ENCODE assay signal across 18 cellular contexts in the genomic region with DNA sequence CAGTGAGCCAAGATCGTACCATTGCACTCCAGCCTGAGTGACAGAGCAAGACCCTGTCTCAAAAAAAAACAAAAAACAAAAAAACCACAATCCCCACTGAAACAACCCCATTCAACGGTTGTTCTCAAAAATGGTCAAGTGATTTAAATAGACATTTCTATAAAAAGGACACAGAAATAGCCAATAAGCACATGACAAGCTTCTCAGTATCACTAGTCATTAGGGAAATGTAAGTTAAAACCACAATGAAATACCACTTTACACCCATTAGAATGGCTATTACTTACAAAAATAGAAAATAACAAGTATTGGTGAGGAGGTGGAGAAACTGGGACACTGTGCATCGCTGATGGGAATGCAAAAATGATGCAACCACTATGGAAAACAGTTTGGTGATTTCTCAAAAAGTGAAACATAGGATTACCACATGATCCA. TPM values are rescaled to one million over a fixed set of nuclear protein-coding genes. Genes with fewer than 3 reads are reported as not detected.
DNase-seq lines count a peak whose midpoint lies in the region; ATAC-seq and TF ChIP-seq lines count a peak whose summit lies in the region.
"Had no signal": no experiment of that assay in that cellular context is flagged by ENCODE, and none has a peak within 500 bp of the region (broad histone marks: within the 10 kb centered on the region; RNA-seq: fewer than 3 reads in every experiment).

No MANE protein-coding gene starts in this region.

- no peaks in the 10 kb centered on the region for H3K27me3 ChIP-seq in GM06990 (replicated peaks; ENCODE audit: control insufficient read depth, insufficient read depth, low read length)
- no peaks in the 10 kb centered on the region for H3K27me3 ChIP-seq in SJCRH30
- H3K27me3 ChIP-seq: transverse colon had no signal

- H3K4me3 ChIP-seq in GM06990 (replicated peaks; ENCODE audit: low read depth, low read length) (no peak overlapping the region), SJCRH30 (no peak overlapping the region)
- H3K4me3 ChIP-seq: left ventricle myocardium inferior, transverse colon had no signal

- CTCF ChIA-PET in activated CD4-positive, alpha-beta T cell treated with anti-CD3 and anti-CD28 coated beads, Interleukin-2, amount 10 ng/mL, durations not matched to agents 7 days and 5 days (lab: Charles Lee): no interaction called here

- H3K27ac ChIP-seq in SJCRH30: no peak overlapping the region
- H3K27ac ChIP-seq: left ventricle myocardium inferior, transverse colon had no signal

- H3K9me3 ChIP-seq in SJCRH30 (replicated peaks): no peaks in the 10 kb centered on the region
- H3K9me3 ChIP-seq: left ventricle myocardium inferior, transverse colon had no signal

- no peak overlapping the region for H3K27ac Mint-ChIP-seq in activated CD4-positive, alpha-beta T cell treated with anti-CD3 and anti-CD28 coated beads, Interleukin-2, amount 10 ng/mL, durations not matched to agents 7 days and 5 days
- H3K27ac Mint-ChIP-seq: activated CD4-positive, alpha-beta memory T cell treated with anti-CD3 and anti-CD28 coated beads, Interleukin-2, amount 10 ng/mL, durations not matched to agents 7 days and 5 days had no signal

- no peak for TF ChIP-seq CTCF in GM06990 (IDR thresholded peaks at IDR 0.05; ENCODE audit: insufficient read depth, low read length, poor library complexity, severe bottlenecking)

- no peak overlapping the region for H3K4me3 Mint-ChIP-seq in activated CD4-positive, alpha-beta T cell treated with anti-CD3 and anti-CD28 coated beads, Interleukin-2, amount 10 ng/mL, durations not matched to agents 7 days and 5 days
- H3K4me3 Mint-ChIP-seq: activated CD4-positive, alpha-beta memory T cell treated with anti-CD3 and anti-CD28 coated beads, Interleukin-2, amount 10 ng/mL, durations not matched to agents 7 days and 5 days; brain had no signal

- H3K36me3 ChIP-seq in GM06990 (ENCODE audit: control insufficient read depth, insufficient read depth, low read length): no peaks in the 10 kb centered on the region
- H3K36me3 ChIP-seq in SJCRH30: no peaks in the 10 kb centered on the region
- H3K36me3 ChIP-seq: left ventricle myocardium inferior, transverse colon had no signal

- no peaks in the 10 kb centered on the region for H3K4me1 Mint-ChIP-seq in activated CD4-positive, alpha-beta T cell treated with anti-CD3 and anti-CD28 coated beads, Interleukin-2, amount 10 ng/mL, durations not matched to agents 7 days and 5 days
- H3K4me1 Mint-ChIP-seq: activated CD4-positive, alpha-beta memory T cell treated with anti-CD3 and anti-CD28 coated beads, Interleukin-2, amount 10 ng/mL, durations not matched to agents 7 days and 5 days; brain had no signal

- no peaks in the 10 kb centered on the region for H3K36me3 Mint-ChIP-seq in activated CD4-positive, alpha-beta T cell treated with anti-CD3 and anti-CD28 coated beads, Interleukin-2, amount 10 ng/mL, durations not matched to agents 7 days and 5 days (ENCODE audit: low read depth)
- H3K36me3 Mint-ChIP-seq: brain had no signal

- POLR2A ChIA-PET in activated CD4-positive, alpha-beta T cell treated with anti-CD3 and anti-CD28 coated beads, Interleukin-2, amount 10 ng/mL, durations not matched to agents 7 days and 5 days (lab: Charles Lee): no interaction called here

- DNase-seq in GM06990 (ENCODE audit: extremely low read depth, insufficient read length) (peak; percentile 57), NCI-H69 (lab: John Stamatoyannopoulos, UW) (no peak), SJCRH30 (no peak), NCI-H2227 (lab: John Stamatoyannopoulos, UW; ENCODE audit: unreplicated experiment) (no peak)
- no peak for DNase-seq in activated CD4-positive, alpha-beta T cell treated with anti-CD3 and anti-CD28 coated beads, Interleukin-2, amount 10 ng/mL, durations not matched to agents 7 days and 5 days
- DNase-seq: activated CD4-positive, alpha-beta memory T cell treated with anti-CD3 and anti-CD28 coated beads, Interleukin-2, amount 10 ng/mL, durations not matched to agents 7 days and 5 days; activated gamma-delta T cell; Calu3; left ventricle myocardium inferior; NCI-H1436; NCI-H524 treated with DMSO at 0.1 percent for 48 hours; T-helper 9 cell; transverse colon had no signal

- peak; percentile 70 for ATAC-seq in GM19328 (IDR thresholded peaks at IDR 0.05; ENCODE audit: unreplicated experiment)
- ATAC-seq in HG02798 (IDR thresholded peaks at IDR 0.05; ENCODE audit: poor library complexity, unreplicated experiment): peak; percentile 72
- ATAC-seq in HG03565 (IDR thresholded peaks at IDR 0.05; ENCODE audit: unreplicated experiment): peak; percentile 77
- ATAC-seq: Right ventricle myocardium inferior had no signal

- peaks cover 14% of the 10 kb centered on the region for H3K4me1 ChIP-seq in SJCRH30
- H3K4me1 ChIP-seq: transverse colon had no signal

- no peaks in the 10 kb centered on the region for H3K9me3 Mint-ChIP-seq in activated CD4-positive, alpha-beta T cell treated with anti-CD3 and anti-CD28 coated beads, Interleukin-2, amount 10 ng/mL, durations not matched to agents 7 days and 5 days
- H3K9me3 Mint-ChIP-seq: activated CD4-positive, alpha-beta memory T cell treated with anti-CD3 and anti-CD28 coated beads, Interleukin-2, amount 10 ng/mL, durations not matched to agents 7 days and 5 days had no signal

- peaks cover 3% of the 10 kb centered on the region for H3K27me3 Mint-ChIP-seq in activated CD4-positive, alpha-beta T cell treated with anti-CD3 and anti-CD28 coated beads, Interleukin-2, amount 10 ng/mL, durations not matched to agents 7 days and 5 days
- H3K27me3 Mint-ChIP-seq: activated CD4-positive, alpha-beta memory T cell treated with anti-CD3 and anti-CD28 coated beads, Interleukin-2, amount 10 ng/mL, durations not matched to agents 7 days and 5 days had no signal

RNA-seq across cellular contexts. Expression of gene MYLK3, which starts 26.6 kb away (rescaled TPM):
- under 1 TPM; 0.02 to 0.50 TPM for total RNA-seq in activated CD4-positive, alpha-beta T cell treated with anti-CD3 and anti-CD28 coated beads, Interleukin-2, amount 10 ng/mL, durations not matched to agents 7 days and 5 days
- 0.25 and 0.26 TPM in 2 replicates for total RNA-seq in SJCRH30 (2014; rRNA removed; shearing (Covaris generic))
- total RNA-seq: transverse colon had no signal

RNA-seq across cellular contexts. Expression of gene C16orf87, which starts 56.2 kb away (rescaled TPM):
- total RNA-seq in activated CD4-positive, alpha-beta T cell treated with anti-CD3 and anti-CD28 coated beads, Interleukin-2, amount 10 ng/mL, durations not matched to agents 7 days and 5 days: 10 to 100 TPM; 10.3 to 11.2 TPM
- 24.3 and 32.5 TPM in 2 replicates for total RNA-seq in SJCRH30 (2014; rRNA removed; shearing (Covaris generic))
